8 cellular contexts compared by ENCODE assay signal in the genomic region with DNA sequence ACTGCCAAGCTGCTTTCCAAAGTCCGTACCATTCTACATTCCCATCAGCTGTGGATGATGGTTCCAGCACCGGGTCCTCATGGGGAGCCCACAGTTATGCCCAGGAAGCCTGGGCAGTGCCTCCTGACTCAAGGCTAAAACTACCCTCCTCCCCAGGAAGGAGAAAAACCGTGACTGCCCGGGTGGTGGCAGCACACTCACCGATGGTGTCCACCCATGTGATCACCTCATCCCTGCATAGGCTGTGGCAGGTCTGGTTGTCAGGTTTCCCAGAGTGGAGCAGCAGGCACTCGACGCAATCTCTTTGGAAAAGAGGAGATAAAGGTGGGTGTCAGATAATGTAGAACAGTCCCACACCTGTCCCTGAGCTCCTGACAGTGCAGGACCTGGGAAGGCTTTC. TPM values are rescaled to one million over a fixed set of nuclear protein-coding genes. Genes with fewer than 3 reads are reported as not detected.
DNase-seq lines count a peak whose midpoint lies in the region; ATAC-seq and TF ChIP-seq lines count a peak whose summit lies in the region.

No MANE protein-coding gene starts in this region.

- TF ChIP-seq CTCF in BE2C (IDR thresholded peaks at IDR 0.05; ENCODE audit: low read depth, low read length) (peak; percentile 53), GM13976 (IDR thresholded peaks at IDR 0.05; ENCODE audit: borderline replicate concordance, control extremely low read depth, extremely low read depth, insufficient read depth, missing control alignments) (peak; percentile 46), fibroblast of pulmonary artery (IDR thresholded peaks at IDR 0.05; ENCODE audit: low read length, missing control alignments) (peak; percentile 35)

- H3K36me3 ChIP-seq in BE2C, result peaks cover 12% of the 10 kb centered on the region

- no peaks in the 10 kb centered on the region for H3K27me3 ChIP-seq in BE2C

- ATAC-seq in GM19395 (IDR thresholded peaks at IDR 0.05; ENCODE audit: unreplicated experiment) (no peak), GM18858 (IDR thresholded peaks at IDR 0.05; ENCODE audit: unreplicated experiment) (no peak)

- no peaks in the 10 kb centered on the region for H3K9me3 ChIP-seq in BE2C

- in situ Hi-C loops in GM13976 (cut with MboI; ENCODE audit: low sequenced_read_pairs, unreplicated experiment), result loop anchor here (25.0 kb wide), 2 partner anchors 668 to 818 kb away; a partner anchor contains a TSS

- no peak overlapping the region for H3K4me3 ChIP-seq in BE2C (ENCODE audit: low read depth, low read length)
- no peak overlapping the region for H3K4me3 ChIP-seq in fibroblast of pulmonary artery (replicated peaks; ENCODE audit: low read depth, low read length)

- H3K4me1 ChIP-seq in BE2C, result peaks cover 33% of the 10 kb centered on the region

- DNase-seq in BE2C (peak; percentile 68), GM13976 (ENCODE audit: low spot score) (peak; percentile 75), NCI-H2107 treated with DMSO at 0.1 percent for 48 hours (lab: John Stamatoyannopoulos, UW; ENCODE audit: unreplicated experiment) (peak; percentile 45), fibroblast of pulmonary artery (ENCODE audit: low read depth) (peak; percentile 29), cerebellar cortex (ENCODE audit: low spot score) (no peak), NCI-H69 (lab: John Stamatoyannopoulos, UW) (no peak)

RNA-seq across cellular contexts. Expression of a gene that starts 38.6 kb away (rescaled TPM):
- polyA plus RNA-seq in BE2C (2012; ENCODE audit: insufficient read depth, insufficient read length, low read depth), result 131 TPM

Comparison
In these comparisons a context has a peak if more than half of its experiments do, and no peak if none do; other contexts are left out.
1. DNase-seq: peak in BE2C (single experiment), GM13976 (single experiment), NCI-H2107 treated with DMSO at 0.1 percent for 48 hours (single experiment) and fibroblast of pulmonary artery (single experiment); none in cerebellar cortex (single experiment) and NCI-H69 (single experiment).
2. Peak in every context shown above with its lines, with median percentiles within 50 percentile points of each other: CTCF ChIP-seq.